Comparison of ENCODE assay signal across 14 cellular contexts in genomic region chr22:40263191-40263590, GRCh38.
A peak's percentile ranks its signal among the peaks of the same experiment; 100 is the strongest.
DNase-seq lines count a peak whose midpoint lies in the region; ATAC-seq and TF ChIP-seq lines count a peak whose summit lies in the region.
"Had no signal": no experiment of that assay in that cellular context is flagged by ENCODE, and none has a peak within 500 bp of the region (broad histone marks: within the 10 kb centered on the region; RNA-seq: fewer than 3 reads in every experiment).

No MANE protein-coding gene starts in this region.

- H3K4me3 Mint-ChIP-seq in CD8-positive, alpha-beta T cell: no peak overlapping the region
- H3K4me3 Mint-ChIP-seq in memory B cell (no peak overlapping the region), type B pancreatic cell (no peak overlapping the region)
- H3K4me3 Mint-ChIP-seq: brain; H9; stimulated activated naive CD8-positive, alpha-beta T cell treated with anti-CD3 and anti-CD28 coated beads, Interleukin-15, Interleukin-2, amounts not matched to agents 100 ng/mL and 50 ng/mL, for 24 hours had no signal

- peaks cover 79% of the 10 kb centered on the region for H3K36me3 Mint-ChIP-seq in CD8-positive, alpha-beta T cell
- peaks cover 41% of the 10 kb centered on the region for H3K36me3 Mint-ChIP-seq in memory B cell
- H3K36me3 Mint-ChIP-seq in type B pancreatic cell: peaks cover 54% of the 10 kb centered on the region

- TF ChIP-seq POLR2A in NB4 (IDR thresholded peaks at IDR 0.05; ENCODE audit: extremely low read depth, insufficient read length): no peak

- peaks cover 29% of the 10 kb centered on the region for H3K36me3 ChIP-seq in CD8-positive, alpha-beta T cell (ENCODE audit: insufficient read depth, low read length)
- H3K36me3 ChIP-seq in psoas muscle (ENCODE audit: insufficient read depth in 1 of 2, low read depth in 1 of 2): peaks cover 9 to 40% of the 10 kb centered on the region in 2 donors

- WGBS in psoas muscle, 3 donors: 71 to 80% (median 79%) methylated on average over 7 of the region's 7 CpGs

- no peak for DNase-seq in CD8-positive, alpha-beta T cell
- peak; percentile 6 for DNase-seq in NB4 (ENCODE audit: low read depth)
- peak; percentile 35 to 79 for DNase-seq in dermis microvascular lymphatic vessel endothelial cell (ENCODE audit: low read depth in 2 of 2)
- DNase-seq in memory B cell (ENCODE audit: low spot score in 2 of 2): no peak
- DNase-seq in SKM-1 treated with dmso at 0.1 percent for 144 hours (lab: John Stamatoyannopoulos, UW; ENCODE audit: unreplicated experiment): no peak
- DNase-seq in type B pancreatic cell (ENCODE audit: extremely low spot score, unreplicated experiment): no peak
- no peak for DNase-seq in foreskin keratinocyte
- no peak for DNase-seq in psoas muscle
- DNase-seq: COR-L47, H9, NCI-H1694 treated with DMSO at 0.1 percent for 48 hours, T-helper 1 cell had no signal

- no peaks in the 10 kb centered on the region for H3K9me3 Mint-ChIP-seq in CD8-positive, alpha-beta T cell
- H3K9me3 Mint-ChIP-seq in memory B cell (no peaks in the 10 kb centered on the region), type B pancreatic cell (no peaks in the 10 kb centered on the region)
- H3K9me3 Mint-ChIP-seq: H9 had no signal

- no peak overlapping the region for H3K4me3 ChIP-seq in CD8-positive, alpha-beta T cell (ENCODE audit: low read depth, low read length)
- no peak overlapping the region for H3K4me3 ChIP-seq in NB4 (ENCODE audit: low read depth, low read length)
- H3K4me3 ChIP-seq in psoas muscle: no peak overlapping the region

- no peak for ATAC-seq in CD8-positive, alpha-beta T cell
- no peak for ATAC-seq in memory B cell (ENCODE audit: low read depth)
- no peak for ATAC-seq in foreskin keratinocyte
- ATAC-seq in psoas muscle: no peak

- POLR2A ChIA-PET in CD8-positive, alpha-beta T cell (lab: Charles Lee): interaction anchor here (0.7 to 1.2 kb wide), 2 partner anchors 26 to 448 kb away, joined by 3 to 4 read pairs; no protein-coding TSS in a partner anchor

- peaks cover 25% of the 10 kb centered on the region for H3K4me1 ChIP-seq in CD8-positive, alpha-beta T cell (ENCODE audit: insufficient read depth, low read length)
- H3K4me1 ChIP-seq in foreskin keratinocyte: peaks cover 15% of the 10 kb centered on the region
- peaks cover 28% of the 10 kb centered on the region for H3K4me1 ChIP-seq in psoas muscle

- TF ChIP-seq CTCF in CD8-positive, alpha-beta T cell (IDR thresholded peaks at IDR 0.05): no peak
- TF ChIP-seq CTCF in NB4 (IDR thresholded peaks at IDR 0.05; ENCODE audit: low read depth, low read length) (no peak), type B pancreatic cell (conservative IDR thresholded peaks at IDR 0.05) (no peak), foreskin keratinocyte (conservative IDR thresholded peaks at IDR 0.05) (no peak), psoas muscle (IDR thresholded peaks at IDR 0.05) (no peak)

- CTCF ChIA-PET in CD8-positive, alpha-beta T cell (lab: Charles Lee): interaction anchor here (1.0 to 1.4 kb wide), 3 partner anchors 22 to 85 kb away, joined by 3 read pairs; no protein-coding TSS in a partner anchor

- intact Hi-C loops in CD8-positive, alpha-beta T cell (cut with DNase I, micrococcal nuclease): no loop called here
- intact Hi-C loops in psoas muscle (cut with DNase I): no loop called here

- H3K27ac Mint-ChIP-seq in CD8-positive, alpha-beta T cell: peak overlapping the region; percentile 79
- peak overlapping the region; percentile 73 for H3K27ac Mint-ChIP-seq in memory B cell
- no peak overlapping the region for H3K27ac Mint-ChIP-seq in type B pancreatic cell
- H3K27ac Mint-ChIP-seq: H9 had no signal

- H3K27me3 Mint-ChIP-seq in CD8-positive, alpha-beta T cell (ENCODE audit: low read depth): no peaks in the 10 kb centered on the region
- H3K27me3 Mint-ChIP-seq in memory B cell (no peaks in the 10 kb centered on the region), type B pancreatic cell (no peaks in the 10 kb centered on the region)
- H3K27me3 Mint-ChIP-seq: brain; stimulated activated naive CD8-positive, alpha-beta T cell treated with anti-CD3 and anti-CD28 coated beads, Interleukin-15, Interleukin-2, amounts not matched to agents 100 ng/mL and 50 ng/mL, for 24 hours had no signal

- H3K4me1 Mint-ChIP-seq in CD8-positive, alpha-beta T cell (ENCODE audit: low read depth): peaks cover 60% of the 10 kb centered on the region
- H3K4me1 Mint-ChIP-seq in memory B cell (peaks cover 26% of the 10 kb centered on the region), type B pancreatic cell (ENCODE audit: unreplicated experiment) (peaks cover 14% of the 10 kb centered on the region)

- no peak overlapping the region for H3K27ac ChIP-seq in CD8-positive, alpha-beta T cell (ENCODE audit: low read depth, low read length)
- H3K27ac ChIP-seq in foreskin keratinocyte: no peak overlapping the region
- H3K27ac ChIP-seq in psoas muscle: no peak overlapping the region

- H3K9me3 ChIP-seq in CD8-positive, alpha-beta T cell (ENCODE audit: low read length): no peaks in the 10 kb centered on the region
- H3K9me3 ChIP-seq in psoas muscle: no peaks in the 10 kb centered on the region

- H3K27me3 ChIP-seq in CD8-positive, alpha-beta T cell (ENCODE audit: insufficient read depth, low read length): no peaks in the 10 kb centered on the region
- H3K27me3 ChIP-seq in foreskin keratinocyte (no peaks in the 10 kb centered on the region), psoas muscle (ENCODE audit: insufficient read depth in 3 of 3, low read length in 2 of 3) (no peaks in the 10 kb centered on the region)

Comparison
In these comparisons a context has a peak if more than half of its experiments do, and no peak if none do; other contexts are left out.
1. DNase-seq: peak in NB4 (single experiment) and dermis microvascular lymphatic vessel endothelial cell (2 of 2); none in CD8-positive, alpha-beta T cell (0 of 7), memory B cell (0 of 2), SKM-1 treated with dmso at 0.1 percent for 144 hours (single experiment), type B pancreatic cell (single experiment), foreskin keratinocyte (0 of 2) and psoas muscle (0 of 2).